Comparison of ENCODE assay signal across 8 cellular contexts in the genomic region with DNA sequence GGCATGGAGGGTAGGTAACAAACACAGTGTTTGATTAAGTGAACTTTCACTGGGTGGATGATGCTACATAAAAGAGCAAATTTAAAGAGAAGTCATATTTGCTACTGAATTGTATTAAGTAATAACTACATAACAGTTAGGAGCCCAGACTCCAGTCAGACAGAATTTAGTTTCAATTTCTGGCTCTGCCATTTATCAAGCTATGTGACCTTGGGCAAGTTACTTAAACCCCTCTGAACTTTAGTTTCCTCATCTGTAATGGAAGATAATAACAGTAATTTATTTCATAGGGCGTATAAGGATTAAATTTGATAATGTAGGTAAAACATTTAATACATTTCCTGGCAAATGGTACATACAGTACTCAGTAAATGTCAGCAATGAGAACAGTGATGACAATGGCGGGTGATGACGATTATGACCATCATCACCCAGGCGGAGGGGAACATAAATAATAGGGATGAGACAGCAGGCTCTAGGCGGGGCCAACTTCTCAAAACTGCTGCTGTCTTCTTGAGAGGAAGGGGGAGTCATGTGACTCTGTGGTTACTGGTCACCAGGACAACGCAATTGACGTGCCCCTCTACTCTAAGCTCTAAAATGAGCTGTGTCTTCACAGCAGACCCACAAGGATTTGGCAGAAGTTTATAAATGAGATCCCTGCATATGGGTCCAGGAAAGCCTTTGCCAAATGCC. TPM values are rescaled to one million over a fixed set of nuclear protein-coding genes. Genes with fewer than 3 reads are reported as not detected.
DNase-seq lines count a peak whose midpoint lies in the region; ATAC-seq and TF ChIP-seq lines count a peak whose summit lies in the region.

No MANE protein-coding gene starts in this region.

- no peaks in the 10 kb centered on the region for H3K36me3 Mint-ChIP-seq in activated T-helper 1 cell treated with anti-CD3 and anti-CD28 coated beads, Interleukin-12 subunit alpha, Interleukin-12 subunit beta, Interleukin-2, Interleukin-4 antibody, amounts not matched to agents 30 ng/mL and 10 ng/mL and 1 ng/mL, durations not matched to agents 14 hours and 24 hours and 36 hours (ENCODE audit: low read depth)

- BruUV-seq in Panc1 (replicated peaks; lab: Mats Ljungman, UMichigan) = no TSS peak

- no peak overlapping the region for H3K27ac Mint-ChIP-seq in activated T-helper 1 cell treated with anti-CD3 and anti-CD28 coated beads, Interleukin-12 subunit alpha, Interleukin-12 subunit beta, Interleukin-2, Interleukin-4 antibody, amounts not matched to agents 30 ng/mL and 10 ng/mL and 1 ng/mL, durations not matched to agents 14 hours and 24 hours and 36 hours

- no peak for TF ChIP-seq POLR2A in ovary (IDR thresholded peaks at IDR 0.05)

- H3K36me3 ChIP-seq in Panc1 (ENCODE audit: control insufficient read depth, insufficient read depth, low read length) = no peaks in the 10 kb centered on the region
- H3K36me3 ChIP-seq in heart right ventricle = peaks cover 0 to 6% (median 0%) of the 10 kb centered on the region in 9 donors
- H3K36me3 ChIP-seq in ovary = no peaks in the 10 kb centered on the region

- CTCF ChIA-PET in Panc1 (lab: Charles Lee) = no interaction called here

- H3K27me3 ChIP-seq in Panc1 (ENCODE audit: control insufficient read depth, insufficient read depth, low read length) = no peaks in the 10 kb centered on the region
- no peaks in the 10 kb centered on the region for H3K27me3 ChIP-seq in heart right ventricle
- no peaks in the 10 kb centered on the region for H3K27me3 ChIP-seq in ovary

- intact Hi-C loops in Panc1 (cut with micrococcal nuclease; ENCODE audit: unreplicated experiment) (no loop called here), heart right ventricle (cut with DNase I) (no loop called here), ovary (cut with DNase I) (no loop called here)
- intact Hi-C loops in activated T-helper 1 cell treated with anti-CD3 and anti-CD28 coated beads, Interleukin-12 subunit alpha, Interleukin-12 subunit beta, Interleukin-2, Interleukin-4 antibody, amounts not matched to agents 30 ng/mL and 10 ng/mL and 1 ng/mL, durations not matched to agents 14 hours and 24 hours and 36 hours (cut with micrococcal nuclease) = no loop called here

- no peak for DNase-seq in Panc1 (ENCODE audit: low read depth, low spot score)
- DNase-seq in activated T-helper 1 cell treated with anti-CD3 and anti-CD28 coated beads, Interleukin-12 subunit alpha, Interleukin-12 subunit beta, Interleukin-2, Interleukin-4 antibody, amounts not matched to agents 30 ng/mL and 10 ng/mL and 1 ng/mL, durations not matched to agents 14 hours and 24 hours and 36 hours (ENCODE audit: low spot score) = peak; percentile 22
- peak in 1 of 2 donors; percentile 60 for DNase-seq in heart right ventricle
- DNase-seq in stimulated activated CD4-positive, alpha-beta T cell treated with anti-CD3 and anti-CD28 coated beads, Interleukin-2, amount 100 ng/mL, for 24 hours = peak; percentile 43 to 49
- no peak for DNase-seq in ureter (ENCODE audit: low spot score)
- no peak for DNase-seq in ovary

- H3K9me3 Mint-ChIP-seq in activated T-helper 1 cell treated with anti-CD3 and anti-CD28 coated beads, Interleukin-12 subunit alpha, Interleukin-12 subunit beta, Interleukin-2, Interleukin-4 antibody, amounts not matched to agents 30 ng/mL and 10 ng/mL and 1 ng/mL, durations not matched to agents 14 hours and 24 hours and 36 hours = no peaks in the 10 kb centered on the region

- no peak for TF ChIP-seq EP300 in ovary (IDR thresholded peaks at IDR 0.05)

- 64% methylated on average over 7 of the region's 7 CpGs for WGBS in heart right ventricle, 2 donors
- 64 to 80% (median 71%) methylated on average over 7 of the region's 7 CpGs for WGBS in ovary, 3 donors

- no peak overlapping the region for H3K4me3 ChIP-seq in Panc1 (ENCODE audit: low read depth in 2 of 2, low read length in 2 of 2)
- peak overlapping the region in 2 of 10 donors; percentile 9 to 14 for H3K4me3 ChIP-seq in heart right ventricle
- no peak overlapping the region for H3K4me3 ChIP-seq in ovary

- TF ChIP-seq CTCF in Panc1 (IDR thresholded peaks at IDR 0.05) (no peak), heart right ventricle (IDR thresholded peaks at IDR 0.05) (no peak), ovary (IDR thresholded peaks at IDR 0.05) (no peak)

- H3K27me3 Mint-ChIP-seq in activated T-helper 1 cell treated with anti-CD3 and anti-CD28 coated beads, Interleukin-12 subunit alpha, Interleukin-12 subunit beta, Interleukin-2, Interleukin-4 antibody, amounts not matched to agents 30 ng/mL and 10 ng/mL and 1 ng/mL, durations not matched to agents 14 hours and 24 hours and 36 hours (ENCODE audit: insufficient read depth) = peaks cover 2% of the 10 kb centered on the region

- in situ Hi-C loops in Panc1 (cut with HindIII; ENCODE audit: low pct_unique_long_range_greater_than_20kb, low sequenced_read_pairs) = no loop called here

- H3K4me1 ChIP-seq in Panc1 (ENCODE audit: control insufficient read depth, insufficient read depth, low read length) (peaks cover 26% of the 10 kb centered on the region), heart right ventricle (peaks cover 0 to 57% (median 42%) of the 10 kb centered on the region in 9 donors), ovary (ENCODE audit: insufficient read depth) (peaks cover 14% of the 10 kb centered on the region)

- peak overlapping the region; percentile 1; the same call in 1 of the 2 replicates for H3K27ac ChIP-seq in Panc1 (ENCODE audit: low read length)
- H3K27ac ChIP-seq in heart right ventricle = peak overlapping the region in 6 of 10 donors; percentile 11 to 85 (median 28)
- no peak overlapping the region for H3K27ac ChIP-seq in ovary

- peaks cover 10% of the 10 kb centered on the region for H3K4me1 Mint-ChIP-seq in activated T-helper 1 cell treated with anti-CD3 and anti-CD28 coated beads, Interleukin-12 subunit alpha, Interleukin-12 subunit beta, Interleukin-2, Interleukin-4 antibody, amounts not matched to agents 30 ng/mL and 10 ng/mL and 1 ng/mL, durations not matched to agents 14 hours and 24 hours and 36 hours (ENCODE audit: low read depth)

- H3K4me3 Mint-ChIP-seq in activated T-helper 1 cell treated with anti-CD3 and anti-CD28 coated beads, Interleukin-12 subunit alpha, Interleukin-12 subunit beta, Interleukin-2, Interleukin-4 antibody, amounts not matched to agents 30 ng/mL and 10 ng/mL and 1 ng/mL, durations not matched to agents 14 hours and 24 hours and 36 hours = peak overlapping the region; percentile 41

- ATAC-seq in GM18498 (IDR thresholded peaks at IDR 0.05; ENCODE audit: unreplicated experiment) = peak; percentile 90
- peak; percentile 75 for ATAC-seq in HG02642 (IDR thresholded peaks at IDR 0.05; ENCODE audit: poor library complexity, unreplicated experiment)
- 0 out of 2 replicates have a peak, but pooled peaks have one; percentile 10 for ATAC-seq in Panc1
- ATAC-seq in heart right ventricle = peak; percentile 56 to 87 (median 79)

- H3K9me3 ChIP-seq in Panc1 (ENCODE audit: control insufficient read depth, insufficient read depth, low read depth, low read length) = no peaks in the 10 kb centered on the region
- H3K9me3 ChIP-seq in heart right ventricle = no peaks in the 10 kb centered on the region
- H3K9me3 ChIP-seq in ovary = no peaks in the 10 kb centered on the region

- POLR2A ChIA-PET in Panc1 (lab: Charles Lee) = interaction anchor here (0.6 kb wide), 2 partner anchors 23 to 37 kb away, joined by 3 to 9 read pairs; no protein-coding TSS in a partner anchor

RNA-seq across cellular contexts. Expression of a gene that starts 15.6 kb away (rescaled TPM):
- 39.3 TPM for total RNA-seq in Panc1 (2021; ENCODE audit: unreplicated experiment)
- 21.7 TPM for polyA plus RNA-seq in Panc1 (2012; ENCODE audit: insufficient read length)
- 1.4 and 1.5 TPM in 2 replicates for total RNA-seq in activated T-helper 1 cell treated with anti-CD3 and anti-CD28 coated beads, Interleukin-12 subunit alpha, Interleukin-12 subunit beta, Interleukin-2, Interleukin-4 antibody, amounts not matched to agents 30 ng/mL and 10 ng/mL and 1 ng/mL, durations not matched to agents 14 hours and 24 hours and 36 hours
- total RNA-seq in heart right ventricle = 1 to 10 TPM; 5.4 to 8.1 (median 7.1) TPM
- 1 to 10 TPM; 5.1 to 8.0 TPM for polyA plus RNA-seq in heart right ventricle
- total RNA-seq in ureter = 54.6 TPM
- 10 to 100 TPM; 10.8 to 25.4 (median 20.3) TPM for total RNA-seq in ovary
- polyA plus RNA-seq in ovary = 10 to 100 TPM; 12.9 to 23.1 TPM

Comparison
In these comparisons a context has a peak if more than half of its experiments do, and no peak if none do; other contexts are left out.
1. ATAC-seq: peak in every context shown above with its lines; median percentile 90 in GM18498; 79 in heart right ventricle; 75 in HG02642; 10 in Panc1.
2. DNase-seq: peak in activated T-helper 1 cell treated with anti-CD3 and anti-CD28 coated beads, Interleukin-12 subunit alpha, Interleukin-12 subunit beta, Interleukin-2, Interleukin-4 antibody, amounts not matched to agents 30 ng/mL and 10 ng/mL and 1 ng/mL, durations not matched to agents 14 hours and 24 hours and 36 hours (single experiment) and stimulated activated CD4-positive, alpha-beta T cell treated with anti-CD3 and anti-CD28 coated beads, Interleukin-2, amount 100 ng/mL, for 24 hours (2 of 2); none in Panc1 (single experiment), ureter (single experiment) and ovary (0 of 5).
3. H3K27ac ChIP-seq: peak in Panc1 (single experiment) and heart right ventricle (6 of 10); none in ovary (0 of 2).